In the genomic region with DNA sequence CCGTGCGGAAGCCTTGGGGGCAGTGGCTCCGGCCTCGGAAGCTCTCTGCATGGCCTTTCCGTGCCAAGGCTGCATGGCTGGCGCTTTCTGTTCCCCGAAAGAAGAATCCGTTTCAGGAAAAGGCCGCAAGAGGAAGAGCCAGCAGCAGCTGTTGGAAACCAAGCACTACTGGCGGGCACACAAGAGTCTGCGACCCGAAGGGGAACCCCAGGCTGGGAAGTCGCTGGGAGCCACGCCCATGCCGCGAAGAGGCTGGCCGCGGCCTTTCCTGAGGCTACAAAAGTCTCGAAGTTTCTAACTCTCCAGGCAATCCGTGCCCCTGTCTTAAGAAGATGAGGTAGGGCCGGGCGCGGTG, we compare ENCODE assay signal across 8 cellular contexts. TPM values are rescaled to one million over a fixed set of nuclear protein-coding genes. Genes with fewer than 3 reads are reported as not detected.
DNase-seq lines count a peak whose midpoint lies in the region; ATAC-seq lines count a peak whose summit lies in the region.

A gene (minus strand): TSS at position 191 of the 355 bp plus-strand sequence. CDS start 116 bp downstream, at position 75.

- H3K4me3 ChIP-seq in skeletal muscle tissue (ENCODE audit: low read length in 3 of 3), result peak within 1 kb of the TSS; percentile 68 to 76 (median 74)

- H3K4me1 Mint-ChIP-seq in T-helper 1 cell treated with Interleukin-12 subunit alpha and Interleukin-12 subunit beta and Interleukin-4 antibody, amounts not matched to agents 30 μg/mL and 1 μg/mL, for 36 hours (ENCODE audit: low read depth), result peaks cover 29% of the 10 kb centered on the region

- H3K9me3 ChIP-seq in skeletal muscle tissue (ENCODE audit: control insufficient read depth in 3 of 3, low read length in 3 of 3), result no peaks in the 10 kb centered on the region

- peaks cover 27% of the 10 kb centered on the region for H3K36me3 Mint-ChIP-seq in T-helper 1 cell treated with Interleukin-12 subunit alpha and Interleukin-12 subunit beta and Interleukin-4 antibody, amounts not matched to agents 30 μg/mL and 1 μg/mL, for 36 hours (ENCODE audit: low read depth)

- peaks cover 3 to 18% (median 5%) of the 10 kb centered on the region in 3 donors for H3K4me1 ChIP-seq in skeletal muscle tissue (ENCODE audit: control insufficient read depth in 3 of 3, insufficient read depth in 3 of 3, low read length in 3 of 3)

- H3K27ac Mint-ChIP-seq in T-helper 1 cell treated with Interleukin-12 subunit alpha and Interleukin-12 subunit beta and Interleukin-4 antibody, amounts not matched to agents 30 μg/mL and 1 μg/mL, for 36 hours, result peak within 1 kb of the TSS; percentile 94

- H3K4me3 Mint-ChIP-seq in T-helper 1 cell treated with Interleukin-12 subunit alpha and Interleukin-12 subunit beta and Interleukin-4 antibody, amounts not matched to agents 30 μg/mL and 1 μg/mL, for 36 hours, result peak within 1 kb of the TSS; percentile 95

- peak; percentile 65 for ATAC-seq in GM19035 (IDR thresholded peaks at IDR 0.05; ENCODE audit: unreplicated experiment)
- peak; percentile 69 for ATAC-seq in HG03378 (IDR thresholded peaks at IDR 0.05; ENCODE audit: unreplicated experiment)

- H3K36me3 ChIP-seq in skeletal muscle tissue (ENCODE audit: control insufficient read depth in 3 of 3, insufficient read depth in 3 of 3, low read length in 3 of 3), result no peaks in the 10 kb centered on the region

- H3K27me3 ChIP-seq in skeletal muscle tissue (ENCODE audit: control insufficient read depth in 3 of 3, insufficient read depth in 3 of 3, low read length in 3 of 3), result peaks cover 0 to 10% (median 6%) of the 10 kb centered on the region in 3 donors

- H3K9me3 Mint-ChIP-seq in T-helper 1 cell treated with Interleukin-12 subunit alpha and Interleukin-12 subunit beta and Interleukin-4 antibody, amounts not matched to agents 30 μg/mL and 1 μg/mL, for 36 hours, result no peaks in the 10 kb centered on the region

- H3K27me3 Mint-ChIP-seq in T-helper 1 cell treated with Interleukin-12 subunit alpha and Interleukin-12 subunit beta and Interleukin-4 antibody, amounts not matched to agents 30 μg/mL and 1 μg/mL, for 36 hours (ENCODE audit: low read depth), result no peaks in the 10 kb centered on the region

- peak within 1 kb of the TSS; percentile 67 to 74 (median 70) for H3K9ac ChIP-seq in skeletal muscle tissue (ENCODE audit: low read depth in 1 of 3, low read length in 3 of 3)

- peak; percentile 87 to 91 for DNase-seq in AML-193 (lab: John Stamatoyannopoulos, UW)
- peak; percentile 22 to 49 for DNase-seq in hippocampal formation (lab: John Stamatoyannopoulos, UW)
- no peak for DNase-seq in NCI-H82 treated with DMSO at 0.1 percent for 48 hours (lab: John Stamatoyannopoulos, UW; ENCODE audit: unreplicated experiment)

- peak within 1 kb of the TSS; percentile 40 for H3K27ac ChIP-seq in angular gyrus (ENCODE audit: low read depth, low read length)
- H3K27ac ChIP-seq in skeletal muscle tissue (ENCODE audit: low read depth, low read length), result peak within 1 kb of the TSS; percentile 74

RNA-seq across cellular contexts. Expression of the gene that starts here (rescaled TPM):
- total RNA-seq in skeletal muscle tissue, result 7.3 TPM
